8 cellular contexts compared by ENCODE assay signal in genomic region chr7:117014673-117015133, GRCh38.
DNase-seq lines count a peak whose midpoint lies in the region; ATAC-seq and TF ChIP-seq lines count a peak whose summit lies in the region.

No MANE protein-coding gene starts in this region.

- H3K4me1 Mint-ChIP-seq in MCF 10A (ENCODE audit: insufficient read depth, unreplicated experiment) = peaks cover 12% of the 10 kb centered on the region
- H3K4me1 Mint-ChIP-seq in neural progenitor cell = peaks cover 10% of the 10 kb centered on the region

- no peak for TF ChIP-seq POLR2A in breast epithelium (IDR thresholded peaks at IDR 0.05)

- no peak overlapping the region for H2AFZ ChIP-seq in neural progenitor cell (replicated peaks)

- H3K27ac ChIP-seq in breast epithelium (no peak overlapping the region), Panc1 (ENCODE audit: low read length) (peak overlapping the region; percentile 82), neural progenitor cell (no peak overlapping the region)

- H3K79me2 ChIP-seq in neural progenitor cell (ENCODE audit: low read depth) = no peaks in the 10 kb centered on the region

- intact Hi-C loops in breast epithelium (cut with DNase I; ENCODE audit: low total_unique reads) (no loop called here), MCF 10A (cut with micrococcal nuclease) (no loop called here), Panc1 (cut with micrococcal nuclease; ENCODE audit: unreplicated experiment) (loop anchor here (5.0 kb wide), 1 partner anchor 62 kb away; the partner anchor contains the start of gene ST7)

- ATAC-seq in HG03066 (IDR thresholded peaks at IDR 0.05; ENCODE audit: low read depth, unreplicated experiment) (peak; percentile 36), Panc1 (peak; percentile 79)

- no TSS peak for BruUV-seq in MCF 10A (replicated peaks; lab: Mats Ljungman, UMichigan)
- BruUV-seq in Panc1 (replicated peaks; lab: Mats Ljungman, UMichigan) = no TSS peak

- H3K27me3 ChIP-seq in breast epithelium = no peaks in the 10 kb centered on the region
- no peaks in the 10 kb centered on the region for H3K27me3 ChIP-seq in Panc1 (ENCODE audit: control insufficient read depth, insufficient read depth, low read length)
- no peaks in the 10 kb centered on the region for H3K27me3 ChIP-seq in neural progenitor cell

- H3K27me3 Mint-ChIP-seq in MCF 10A (ENCODE audit: insufficient read depth, unreplicated experiment) (no peaks in the 10 kb centered on the region), neural progenitor cell (ENCODE audit: insufficient read depth, low read depth) (no peaks in the 10 kb centered on the region)

- H3K36me3 ChIP-seq in breast epithelium = no peaks in the 10 kb centered on the region
- H3K36me3 ChIP-seq in Panc1 (ENCODE audit: control insufficient read depth, insufficient read depth, low read length) = no peaks in the 10 kb centered on the region
- no peaks in the 10 kb centered on the region for H3K36me3 ChIP-seq in neural progenitor cell

- no peak overlapping the region for H3K9ac ChIP-seq in neural progenitor cell

- no peak overlapping the region for H3K27ac Mint-ChIP-seq in MCF 10A (ENCODE audit: low read depth, unreplicated experiment)
- no peak overlapping the region for H3K27ac Mint-ChIP-seq in neural progenitor cell

- POLR2A ChIA-PET in MCF 10A (lab: Yijun Ruan, JAX) (interaction anchor here (1.0 kb wide), 1 partner anchor 60 kb away, joined by 3 read pairs; no protein-coding TSS in a partner anchor), Panc1 (lab: Charles Lee) (no interaction called here)

- H3K4me3 Mint-ChIP-seq in MCF 10A (ENCODE audit: unreplicated experiment) = no peak overlapping the region
- no peak overlapping the region for H3K4me3 Mint-ChIP-seq in neural progenitor cell

- H4K20me1 ChIP-seq in neural progenitor cell (ENCODE audit: low read depth) = no peaks in the 10 kb centered on the region

- in situ Hi-C loops in Panc1 (cut with HindIII; ENCODE audit: low pct_unique_long_range_greater_than_20kb, low sequenced_read_pairs) = no loop called here

- H3K4me2 ChIP-seq in neural progenitor cell = no peak overlapping the region

- DNase-seq in breast epithelium (ENCODE audit: low spot score in 2 of 2) (peak in 1 of 2 donors; percentile 23), MCF 10A (ENCODE audit: unreplicated experiment) (no peak), Panc1 (ENCODE audit: low read depth, low spot score) (no peak), epithelial cell of esophagus (ENCODE audit: low read depth) (peak; percentile 32), neural progenitor cell (ENCODE audit: low spot score) (peak; percentile 11), activated gamma-delta T cell (lab: John Stamatoyannopoulos, UW) (no peak), NCI-H774 (lab: John Stamatoyannopoulos, UW) (no peak)

- CTCF ChIA-PET in MCF 10A (lab: Yijun Ruan, JAX) = interaction anchor here (0.9 to 3.0 kb wide), 3 partner anchors 9 to 30 kb away, joined by 4 to 26 read pairs (median 4); no protein-coding TSS in a partner anchor
- CTCF ChIA-PET in Panc1 (lab: Charles Lee) = no interaction called here

- peaks cover 12% of the 10 kb centered on the region for H3F3A ChIP-seq in neural progenitor cell (ENCODE audit: low read depth)

- H3K4me3 ChIP-seq in breast epithelium (peak overlapping the region in 2 of 3 donors; percentile 2 to 13), Panc1 (ENCODE audit: low read depth in 2 of 2, low read length in 2 of 2) (peak overlapping the region; percentile 16 to 24; a peak in 3 of 4 replicates), epithelial cell of esophagus (ENCODE audit: low read length) (no peak overlapping the region), neural progenitor cell (no peak overlapping the region)

- H3K4me1 ChIP-seq in breast epithelium = no peaks in the 10 kb centered on the region
- H3K4me1 ChIP-seq in Panc1 (ENCODE audit: control insufficient read depth, insufficient read depth, low read length) = peaks cover 28% of the 10 kb centered on the region
- peaks cover 5% of the 10 kb centered on the region for H3K4me1 ChIP-seq in neural progenitor cell

- H3K36me3 Mint-ChIP-seq in MCF 10A (ENCODE audit: insufficient read depth, unreplicated experiment) (no peaks in the 10 kb centered on the region), neural progenitor cell (no peaks in the 10 kb centered on the region)

- H3K9me3 ChIP-seq in breast epithelium = no peaks in the 10 kb centered on the region
- H3K9me3 ChIP-seq in Panc1 (ENCODE audit: control insufficient read depth, insufficient read depth, low read depth, low read length) = no peaks in the 10 kb centered on the region
- no peaks in the 10 kb centered on the region for H3K9me3 ChIP-seq in neural progenitor cell (ENCODE audit: low read depth)

- TF ChIP-seq CTCF in breast epithelium (IDR thresholded peaks at IDR 0.05) (no peak), MCF 10A (IDR thresholded peaks at IDR 0.05; ENCODE audit: unreplicated experiment) (no peak), Panc1 (IDR thresholded peaks at IDR 0.05) (no peak), epithelial cell of esophagus (IDR thresholded peaks at IDR 0.05; ENCODE audit: insufficient read depth, low read depth, low read length, missing control alignments) (no peak), neural progenitor cell (IDR thresholded peaks at IDR 0.05) (no peak)

- no peaks in the 10 kb centered on the region for H3K9me3 Mint-ChIP-seq in MCF 10A (ENCODE audit: unreplicated experiment)
- no peaks in the 10 kb centered on the region for H3K9me3 Mint-ChIP-seq in neural progenitor cell

Comparison
In these comparisons a context has a peak if more than half of its experiments do, and no peak if none do; other contexts are left out.
1. DNase-seq: peak in epithelial cell of esophagus (single experiment) and neural progenitor cell (single experiment); none in MCF 10A (single experiment), Panc1 (single experiment), activated gamma-delta T cell (single experiment) and NCI-H774 (single experiment).
2. H3K4me3 ChIP-seq: peak in breast epithelium (2 of 3) and Panc1 (2 of 2); none in epithelial cell of esophagus (single experiment) and neural progenitor cell (single experiment).